1 cellular context compared by ENCODE assay signal in the genomic region with DNA sequence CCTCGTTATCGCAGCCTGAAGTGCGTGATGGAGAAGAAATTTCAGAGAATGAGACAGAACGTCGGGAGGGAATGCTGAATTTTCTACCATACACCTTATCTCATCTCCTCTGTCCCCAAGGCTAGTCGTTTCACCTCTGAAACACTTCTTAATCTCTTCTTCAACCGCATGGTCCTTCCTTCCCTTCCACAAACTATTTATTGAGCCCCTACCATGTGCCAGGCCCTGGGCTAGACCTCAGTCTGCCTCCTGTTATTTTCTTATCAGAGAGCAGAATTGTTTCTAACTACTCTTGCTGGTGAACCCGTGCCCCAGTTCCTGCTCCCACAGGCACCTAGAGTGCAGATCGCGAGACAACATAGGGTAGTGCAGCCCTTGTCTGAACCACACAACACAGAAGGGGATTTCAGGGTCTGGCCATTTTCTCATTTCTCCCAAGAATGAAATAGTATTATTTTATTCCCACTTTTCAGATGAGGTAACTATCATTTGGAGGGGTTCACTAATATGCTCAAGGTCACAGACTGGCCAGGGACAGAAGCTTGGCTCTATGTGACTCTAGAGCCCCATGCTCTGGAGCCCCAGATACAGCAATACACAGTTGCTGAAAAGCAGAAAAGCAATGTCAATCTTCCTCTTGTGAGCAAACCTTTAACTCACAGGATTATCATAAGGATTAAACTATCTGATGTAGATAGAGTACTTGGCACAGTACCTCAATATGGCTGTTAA.
TF ChIP-seq lines count a peak whose summit lies in the region.

No MANE protein-coding gene starts in this region.

TF ChIP-seq in HepG2, 621 proteins besides CTCF, POLR2A, EP300 and RAD21 (continued from another document):
- TF ChIP-seq ZNF142 (CRISPR knock-in tag; IDR thresholded peaks at IDR 0.05) (no peak), MIER2 (CRISPR knock-in tag; IDR thresholded peaks at IDR 0.05) (no peak), FOXC1 (CRISPR knock-in tag; IDR thresholded peaks at IDR 0.05; ENCODE audit: borderline replicate concordance) (0 out of 2 replicates have a peak, but pooled peaks have one; percentile 21), MTF2 (CRISPR knock-in tag; IDR thresholded peaks at IDR 0.05; ENCODE audit: borderline replicate concordance) (peak; percentile 65; the same call in 1 of the 2 replicates), PATZ1 (CRISPR knock-in tag; IDR thresholded peaks at IDR 0.05) (no peak), ZBTB7A (CRISPR knock-in tag; IDR thresholded peaks at IDR 0.05) (no peak), MAX (IDR thresholded peaks at IDR 0.05) (no peak), CBX5 (CRISPR knock-in tag; IDR thresholded peaks at IDR 0.05; ENCODE audit: borderline replicate concordance) (no peak), PAXIP1 (CRISPR knock-in tag; conservative IDR thresholded peaks at IDR 0.05) (no peak; the same call in none of the 2 replicates), ZBTB49 (CRISPR knock-in tag; IDR thresholded peaks at IDR 0.05; ENCODE audit: borderline replicate concordance) (no peak), ELK4 (CRISPR knock-in tag; IDR thresholded peaks at IDR 0.05; ENCODE audit: borderline replicate concordance) (no peak), ZNF350 (CRISPR knock-in tag; IDR thresholded peaks at IDR 0.05; ENCODE audit: borderline replicate concordance, low read depth) (no peak), MEIS1 (CRISPR knock-in tag; IDR thresholded peaks at IDR 0.05; ENCODE audit: borderline replicate concordance) (peak; percentile 35; the same call in 1 of the 2 replicates), NCOR1 (IDR thresholded peaks at IDR 0.05; ENCODE audit: borderline replicate concordance, low read length) (no peak), ZNF205 (CRISPR knock-in tag; IDR thresholded peaks at IDR 0.05) (no peak), NCOA1 (CRISPR knock-in tag; IDR thresholded peaks at IDR 0.05) (0 out of 2 replicates have a peak, but pooled peaks have one; percentile 32)
- TF ChIP-seq, protein P1, sequence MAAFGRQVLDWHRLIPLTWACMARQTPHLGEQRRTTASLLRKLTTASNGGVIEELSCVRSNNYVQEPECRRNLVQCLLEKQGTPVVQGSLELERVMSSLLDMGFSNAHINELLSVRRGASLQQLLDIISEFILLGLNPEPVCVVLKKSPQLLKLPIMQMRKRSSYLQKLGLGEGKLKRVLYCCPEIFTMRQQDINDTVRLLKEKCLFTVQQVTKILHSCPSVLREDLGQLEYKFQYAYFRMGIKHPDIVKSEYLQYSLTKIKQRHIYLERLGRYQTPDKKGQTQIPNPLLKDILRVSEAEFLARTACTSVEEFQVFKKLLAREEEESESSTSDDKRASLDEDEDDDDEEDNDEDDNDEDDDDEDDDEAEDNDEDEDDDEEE (CRISPR knock-in tag; IDR thresholded peaks at IDR 0.05): no peak
